36 cellular contexts compared by ENCODE assay signal in genomic region chr11:59716051-59716450, GRCh38. TPM values are rescaled to one million over a fixed set of nuclear protein-coding genes. Genes with fewer than 3 reads are reported as not detected.
"Had no signal": no experiment of that assay in that cellular context is flagged by ENCODE, and none has a peak within 500 bp of the region (broad histone marks: within the 10 kb centered on the region; RNA-seq: fewer than 3 reads in every experiment).

No MANE protein-coding gene starts in this region.

- H3K4me1 ChIP-seq: colonic mucosa, foreskin keratinocyte, gastroesophageal sphincter, heart right ventricle, left lung, parathyroid adenoma, right lobe of liver, suprapubic skin had no signal

- H3K36me3 ChIP-seq: colonic mucosa, gastroesophageal sphincter, heart right ventricle, left lung, neutrophil, right lobe of liver, suprapubic skin had no signal

- H3K9me3 ChIP-seq: colonic mucosa, gastroesophageal sphincter, heart right ventricle, left lung, mucosa of descending colon, neutrophil, right lobe of liver, suprapubic skin had no signal

- ATAC-seq: esophagus mucosa; foreskin keratinocyte; gastroesophageal sphincter; heart right ventricle; left cardiac atrium; left lung; mucosa of descending colon; natural killer cell treated with Interleukin-12 subunit alpha and Interleukin-12 subunit beta and Interleukin-15 and Interleukin-18, amount 100 ng/mL, for 72 hours; right lobe of liver; stimulated activated naive CD8-positive, alpha-beta T cell treated with anti-CD3 and anti-CD28 coated beads, Interleukin-15, amount 100 ng/mL, for 72 hours had no signal

- H3K27me3 ChIP-seq: colonic mucosa, foreskin keratinocyte, neutrophil, right lobe of liver, suprapubic skin had no signal

- H3K4me3 ChIP-seq: colonic mucosa, gastroesophageal sphincter, heart right ventricle, left lung, mucosa of descending colon, right lobe of liver, smooth muscle cell, suprapubic skin had no signal

- H3K27ac ChIP-seq: colonic mucosa, epithelial cell of prostate, foreskin keratinocyte, gastroesophageal sphincter, heart right ventricle, left lung, neutrophil, parathyroid adenoma, right lobe of liver, suprapubic skin had no signal

- FAIRE-seq: islet of Langerhans had no signal

- DNase-seq: colonic mucosa; effector CD8-positive, alpha-beta T cell; endodermal cell; foreskin keratinocyte; glutamatergic neuron; heart right ventricle; hippocampal formation; left cardiac atrium; left lung; mesenchymal stem cell; mucosa of descending colon; naive B cell; right lobe of liver; stimulated activated CD4-positive, alpha-beta T cell treated with anti-CD3 and anti-CD28 coated beads, Interleukin-12 subunit alpha, Interleukin-12 subunit beta, amount 100 ng/mL, for 4 hours; stimulated activated CD4-positive, alpha-beta T cell treated with anti-CD3 and anti-CD28 coated beads, Interleukin-1b, Interleukin-23, amount 100 ng/mL, for 48 hours; stimulated activated CD4-positive, alpha-beta T cell treated with anti-CD3 and anti-CD28 coated beads, Interleukin-4, amount 100 ng/mL, for 1 hour; stimulated activated CD8-positive, alpha-beta memory T cell treated with anti-CD3 and anti-CD28 coated beads, Interleukin-4, amount 100 ng/mL, for 48 hours; stimulated activated naive CD4-positive, alpha-beta T cell; stimulated activated naive CD8-positive, alpha-beta T cell treated with anti-CD3 and anti-CD28 coated beads, Interleukin-15, amount 100 ng/mL, for 72 hours had no signal

RNA-seq across cellular contexts. Expression of gene OR10V1, which starts 2.4 kb away (rescaled TPM):
- total RNA-seq: colonic mucosa; endodermal cell; esophagus mucosa; foreskin keratinocyte; gastroesophageal sphincter; heart right ventricle; kidney epithelial cell; left cardiac atrium; left lung; lower leg skin; lung microvascular endothelial cell; mesothelial cell of epicardium; mucosa of descending colon; natural killer cell treated with Interleukin-12 subunit alpha and Interleukin-12 subunit beta and Interleukin-15 and Interleukin-18, amount 100 ng/mL, for 72 hours; neural crest cell; osteoblast; progenitor cell of endocrine pancreas; right lobe of liver; smooth muscle cell; suprapubic skin; urinary bladder had no signal
